1 cellular context compared by ENCODE assay signal in the genomic region with DNA sequence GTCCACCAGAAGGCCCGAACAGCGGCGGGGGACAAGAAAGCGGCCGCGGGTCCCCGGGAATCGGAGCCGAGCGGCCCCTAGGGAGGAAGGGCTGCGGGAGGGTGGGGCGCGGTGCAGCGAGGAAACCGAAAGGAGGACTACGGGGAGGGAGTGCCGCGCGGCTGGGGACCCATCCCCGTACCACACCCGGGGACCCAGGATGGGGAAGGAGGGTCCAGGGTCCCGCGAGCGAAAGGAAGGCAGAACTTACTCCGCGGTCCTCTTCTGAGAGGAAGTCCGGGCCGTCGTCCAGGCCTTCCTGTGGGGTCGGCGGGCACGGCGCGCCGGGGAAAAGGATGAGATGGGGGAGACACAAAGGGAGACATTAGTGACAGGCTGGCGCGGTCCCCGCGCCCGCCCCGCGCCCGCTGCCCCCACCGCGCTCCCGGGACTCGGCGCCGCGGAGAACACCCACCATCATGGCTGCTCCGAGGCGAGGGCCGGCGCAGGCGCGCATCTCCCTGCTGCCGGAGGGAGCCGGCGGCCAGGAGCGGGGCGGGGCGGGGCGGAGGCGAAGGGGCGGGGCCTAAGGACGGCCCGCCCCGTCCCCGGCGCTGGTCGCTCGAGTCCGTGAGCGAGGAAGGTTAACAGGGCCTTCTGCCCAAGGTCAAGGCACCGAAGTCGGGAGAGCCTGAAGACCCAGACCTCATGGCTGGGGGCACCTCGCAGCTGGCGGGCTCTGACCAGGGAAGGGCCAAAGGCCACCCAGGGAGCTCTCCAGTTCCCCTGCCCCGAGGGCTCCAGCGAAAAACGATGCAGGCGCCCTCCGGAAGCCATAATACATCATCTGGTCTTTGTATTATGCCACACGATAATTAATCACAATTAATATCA.
TF ChIP-seq lines count a peak whose summit lies in the region.

SNX6 (minus strand) TSS at position 492 of the 873 bp plus-strand sequence; CDS start at position 460, 32 bp downstream.

TF ChIP-seq in HepG2, 621 proteins besides CTCF, POLR2A, EP300 and RAD21 (continued from another document and continues in another):
- TF ChIP-seq ZNF790 (CRISPR knock-in tag; IDR thresholded peaks at IDR 0.05; ENCODE audit: borderline replicate concordance) (0 out of 2 replicates have a peak, but pooled peaks have one; percentile 2), HOMEZ (CRISPR knock-in tag; IDR thresholded peaks at IDR 0.05; ENCODE audit: low read depth) (no peak; the same call in 1 of the 2 replicates), ZNF747 (CRISPR knock-in tag; IDR thresholded peaks at IDR 0.05; ENCODE audit: borderline replicate concordance) (peak; percentile 94), ZNF296 (CRISPR knock-in tag; conservative IDR thresholded peaks at IDR 0.05) (peak; percentile 97), ZNF644 (CRISPR knock-in tag; IDR thresholded peaks at IDR 0.05; ENCODE audit: low read depth) (no peak), YEATS4 (CRISPR knock-in tag; IDR thresholded peaks at IDR 0.05; ENCODE audit: borderline replicate concordance) (peak; percentile 99), ZNF20 (CRISPR knock-in tag; IDR thresholded peaks at IDR 0.05) (no peak), SKI (IDR thresholded peaks at IDR 0.05; ENCODE audit: partially characterized antibody) (no peak), XBP1 (CRISPR knock-in tag; IDR thresholded peaks at IDR 0.05) (no peak), HDAC6 (IDR thresholded peaks at IDR 0.05; ENCODE audit: low read depth, low read length) (no peak), SYNCRIP (IDR thresholded peaks at IDR 0.05; ENCODE audit: insufficient read depth, low read depth, low read length) (no peak), KDM4B (CRISPR knock-in tag; IDR thresholded peaks at IDR 0.05) (peak; percentile 59), ZFX (CRISPR knock-in tag; IDR thresholded peaks at IDR 0.05; ENCODE audit: low read depth) (peak; percentile 97), ZNF138 (CRISPR knock-in tag; IDR thresholded peaks at IDR 0.05; ENCODE audit: low read depth) (peak; percentile 73; the same call in 1 of the 2 replicates), ATF4 (CRISPR knock-in tag; IDR thresholded peaks at IDR 0.05) (peak in 1 of 2 experiments; percentile 27; a peak in 1 of 4 replicates), ZNF598 (CRISPR knock-in tag; IDR thresholded peaks at IDR 0.05; ENCODE audit: borderline replicate concordance) (no peak; the same call in 1 of the 2 replicates), ZNF350 (CRISPR knock-in tag; IDR thresholded peaks at IDR 0.05; ENCODE audit: borderline replicate concordance, low read depth) (no peak), FOXJ3 (CRISPR knock-in tag; IDR thresholded peaks at IDR 0.05; ENCODE audit: borderline replicate concordance) (no peak), ZNF570 (CRISPR knock-in tag; IDR thresholded peaks at IDR 0.05; ENCODE audit: borderline replicate concordance) (peak; percentile 95; the same call in 1 of the 2 replicates), FOXA3 (CRISPR knock-in tag; IDR thresholded peaks at IDR 0.05) (peak; percentile 38), PAWR (CRISPR knock-in tag; IDR thresholded peaks at IDR 0.05; ENCODE audit: borderline replicate concordance) (peak; percentile 98; the same call in 1 of the 2 replicates), RFX1 (IDR thresholded peaks at IDR 0.05) (no peak), IRX3 (CRISPR knock-in tag; IDR thresholded peaks at IDR 0.05; ENCODE audit: borderline replicate concordance, low read depth) (no peak; the same call in none of the 2 replicates), POLR2AphosphoS2 (IDR thresholded peaks at IDR 0.05; ENCODE audit: low read depth, low read length) (no peak), FOXC1 (CRISPR knock-in tag; IDR thresholded peaks at IDR 0.05; ENCODE audit: borderline replicate concordance) (peak; percentile 46), NFE2L2 (IDR thresholded peaks at IDR 0.05; ENCODE audit: low read length) (no peak), ZNF75D (CRISPR knock-in tag; IDR thresholded peaks at IDR 0.05; ENCODE audit: borderline replicate concordance) (no peak; the same call in 1 of the 2 replicates), ZNF672 (CRISPR knock-in tag; IDR thresholded peaks at IDR 0.05) (no peak), SRSF9 (IDR thresholded peaks at IDR 0.05; ENCODE audit: borderline replicate concordance, insufficient read depth, low read depth, low read length, poor library complexity, severe bottlenecking) (no peak), SRSF1 (optimal IDR thresholded peaks at IDR 0.05; ENCODE audit: low read depth, low read length) (peak; percentile 93), TEAD2 (CRISPR knock-in tag; IDR thresholded peaks at IDR 0.05) (peak; percentile 87), SMC3 (IDR thresholded peaks at IDR 0.05; ENCODE audit: low read length) (no peak), PRDM15 (CRISPR knock-in tag; IDR thresholded peaks at IDR 0.05) (peak; percentile 53; the same call in 1 of the 2 replicates), ZBTB7B (CRISPR knock-in tag; IDR thresholded peaks at IDR 0.05) (peak; percentile 69), SRF (IDR thresholded peaks at IDR 0.05; ENCODE audit: low read depth, low read length) (no peak), ZNF292 (CRISPR knock-in tag; IDR thresholded peaks at IDR 0.05; ENCODE audit: borderline replicate concordance, low read depth) (peak; percentile 87), ATM (IDR thresholded peaks at IDR 0.05; ENCODE audit: borderline replicate concordance) (no peak), RNF2 (conservative IDR thresholded peaks at IDR 0.05; ENCODE audit: low read depth) (no peak), FIP1L1 (IDR thresholded peaks at IDR 0.05; ENCODE audit: borderline replicate concordance, insufficient read depth, low read depth, low read length) (0 out of 2 replicates have a peak, but pooled peaks have one; percentile 51), CBX2 (IDR thresholded peaks at IDR 0.05; ENCODE audit: low read depth, low read length) (no peak), CBX2 (CRISPR knock-in tag; IDR thresholded peaks at IDR 0.05; ENCODE audit: low read depth) (no peak), ZNF333 (CRISPR knock-in tag; IDR thresholded peaks at IDR 0.05; ENCODE audit: borderline replicate concordance) (peak; percentile 78; the same call in 1 of the 2 replicates), SMAD9 (CRISPR knock-in tag; IDR thresholded peaks at IDR 0.05) (peak; percentile 62; the same call in 1 of the 2 replicates), ZNF652 (CRISPR knock-in tag; IDR thresholded peaks at IDR 0.05; ENCODE audit: borderline replicate concordance, low read depth) (peak; percentile 32; the same call in 1 of the 2 replicates), ATAD3A (CRISPR knock-in tag; IDR thresholded peaks at IDR 0.05) (peak; percentile 53; the same call in 1 of the 2 replicates), HDAC1 (CRISPR knock-in tag; IDR thresholded peaks at IDR 0.05) (no peak; the same call in 1 of the 2 replicates), ZNF546 (CRISPR knock-in tag; conservative IDR thresholded peaks at IDR 0.05) (peak; percentile 97), SATB2 (CRISPR knock-in tag; IDR thresholded peaks at IDR 0.05) (peak; percentile 96; the same call in 1 of the 2 replicates), ZNF850 (CRISPR knock-in tag; conservative IDR thresholded peaks at IDR 0.05) (no peak), HCFC1 (IDR thresholded peaks at IDR 0.05; ENCODE audit: low read depth, low read length) (no peak; the same call in 1 of the 2 replicates)
- TF ChIP-seq, protein P1, sequence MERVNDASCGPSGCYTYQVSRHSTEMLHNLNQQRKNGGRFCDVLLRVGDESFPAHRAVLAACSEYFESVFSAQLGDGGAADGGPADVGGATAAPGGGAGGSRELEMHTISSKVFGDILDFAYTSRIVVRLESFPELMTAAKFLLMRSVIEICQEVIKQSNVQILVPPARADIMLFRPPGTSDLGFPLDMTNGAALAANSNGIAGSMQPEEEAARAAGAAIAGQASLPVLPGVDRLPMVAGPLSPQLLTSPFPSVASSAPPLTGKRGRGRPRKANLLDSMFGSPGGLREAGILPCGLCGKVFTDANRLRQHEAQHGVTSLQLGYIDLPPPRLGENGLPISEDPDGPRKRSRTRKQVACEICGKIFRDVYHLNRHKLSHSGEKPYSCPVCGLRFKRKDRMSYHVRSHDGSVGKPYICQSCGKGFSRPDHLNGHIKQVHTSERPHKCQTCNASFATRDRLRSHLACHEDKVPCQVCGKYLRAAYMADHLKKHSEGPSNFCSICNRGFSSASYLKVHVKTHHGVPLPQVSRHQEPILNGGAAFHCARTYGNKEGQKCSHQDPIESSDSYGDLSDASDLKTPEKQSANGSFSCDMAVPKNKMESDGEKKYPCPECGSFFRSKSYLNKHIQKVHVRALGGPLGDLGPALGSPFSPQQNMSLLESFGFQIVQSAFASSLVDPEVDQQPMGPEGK (CRISPR knock-in tag; IDR thresholded peaks at IDR 0.05), result peak; percentile 28
- TF ChIP-seq, protein P2, sequence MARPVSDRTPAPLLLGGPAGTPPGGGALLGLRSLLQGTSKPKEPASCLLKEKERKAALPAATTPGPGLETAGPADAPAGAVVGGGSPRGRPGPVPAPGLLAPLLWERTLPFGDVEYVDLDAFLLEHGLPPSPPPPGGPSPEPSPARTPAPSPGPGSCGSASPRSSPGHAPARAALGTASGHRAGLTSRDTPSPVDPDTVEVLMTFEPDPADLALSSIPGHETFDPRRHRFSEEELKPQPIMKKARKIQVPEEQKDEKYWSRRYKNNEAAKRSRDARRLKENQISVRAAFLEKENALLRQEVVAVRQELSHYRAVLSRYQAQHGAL (CRISPR knock-in tag; IDR thresholded peaks at IDR 0.05; ENCODE audit: not compliant biosample characterization), result peak; percentile 78
- TF ChIP-seq, protein P3, sequence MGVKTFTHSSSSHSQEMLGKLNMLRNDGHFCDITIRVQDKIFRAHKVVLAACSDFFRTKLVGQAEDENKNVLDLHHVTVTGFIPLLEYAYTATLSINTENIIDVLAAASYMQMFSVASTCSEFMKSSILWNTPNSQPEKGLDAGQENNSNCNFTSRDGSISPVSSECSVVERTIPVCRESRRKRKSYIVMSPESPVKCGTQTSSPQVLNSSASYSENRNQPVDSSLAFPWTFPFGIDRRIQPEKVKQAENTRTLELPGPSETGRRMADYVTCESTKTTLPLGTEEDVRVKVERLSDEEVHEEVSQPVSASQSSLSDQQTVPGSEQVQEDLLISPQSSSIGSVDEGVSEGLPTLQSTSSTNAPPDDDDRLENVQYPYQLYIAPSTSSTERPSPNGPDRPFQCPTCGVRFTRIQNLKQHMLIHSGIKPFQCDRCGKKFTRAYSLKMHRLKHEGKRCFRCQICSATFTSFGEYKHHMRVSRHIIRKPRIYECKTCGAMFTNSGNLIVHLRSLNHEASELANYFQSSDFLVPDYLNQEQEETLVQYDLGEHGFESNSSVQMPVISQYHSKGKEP (CRISPR knock-in tag; IDR thresholded peaks at IDR 0.05), result peak; percentile 41; the same call in 1 of the 2 replicates
- TF ChIP-seq, protein P4, sequence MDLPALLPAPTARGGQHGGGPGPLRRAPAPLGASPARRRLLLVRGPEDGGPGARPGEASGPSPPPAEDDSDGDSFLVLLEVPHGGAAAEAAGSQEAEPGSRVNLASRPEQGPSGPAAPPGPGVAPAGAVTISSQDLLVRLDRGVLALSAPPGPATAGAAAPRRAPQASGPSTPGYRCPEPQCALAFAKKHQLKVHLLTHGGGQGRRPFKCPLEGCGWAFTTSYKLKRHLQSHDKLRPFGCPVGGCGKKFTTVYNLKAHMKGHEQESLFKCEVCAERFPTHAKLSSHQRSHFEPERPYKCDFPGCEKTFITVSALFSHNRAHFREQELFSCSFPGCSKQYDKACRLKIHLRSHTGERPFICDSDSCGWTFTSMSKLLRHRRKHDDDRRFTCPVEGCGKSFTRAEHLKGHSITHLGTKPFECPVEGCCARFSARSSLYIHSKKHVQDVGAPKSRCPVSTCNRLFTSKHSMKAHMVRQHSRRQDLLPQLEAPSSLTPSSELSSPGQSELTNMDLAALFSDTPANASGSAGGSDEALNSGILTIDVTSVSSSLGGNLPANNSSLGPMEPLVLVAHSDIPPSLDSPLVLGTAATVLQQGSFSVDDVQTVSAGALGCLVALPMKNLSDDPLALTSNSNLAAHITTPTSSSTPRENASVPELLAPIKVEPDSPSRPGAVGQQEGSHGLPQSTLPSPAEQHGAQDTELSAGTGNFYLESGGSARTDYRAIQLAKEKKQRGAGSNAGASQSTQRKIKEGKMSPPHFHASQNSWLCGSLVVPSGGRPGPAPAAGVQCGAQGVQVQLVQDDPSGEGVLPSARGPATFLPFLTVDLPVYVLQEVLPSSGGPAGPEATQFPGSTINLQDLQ (CRISPR knock-in tag; IDR thresholded peaks at IDR 0.05), result peak; percentile 73; the same call in 1 of the 2 replicates
